In the genomic region with DNA sequence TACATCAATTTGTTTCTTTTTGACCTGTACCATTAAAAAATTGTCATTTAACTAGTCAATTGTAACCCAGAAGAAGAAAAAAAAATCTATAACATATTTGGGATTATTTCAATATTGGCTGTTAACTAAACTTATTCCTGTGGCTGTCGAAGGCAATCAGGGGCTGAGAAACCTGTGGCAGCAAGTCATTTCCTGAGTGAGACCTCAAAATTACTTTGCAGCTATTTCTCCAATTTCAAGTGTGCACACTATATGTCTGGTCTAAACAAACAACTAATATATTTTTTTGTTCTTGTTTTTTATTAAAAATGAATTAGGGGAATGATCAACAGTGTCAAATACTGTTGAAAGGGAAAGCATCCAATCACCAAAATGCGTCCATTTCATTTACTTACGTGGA, we compare ENCODE assay signal across 3 cellular contexts.
"Had no signal": no experiment of that assay in that cellular context is flagged by ENCODE, and none has a peak within 500 bp of the region (broad histone marks: within the 10 kb centered on the region; RNA-seq: fewer than 3 reads in every experiment).

No MANE protein-coding gene starts in this region.

- H3K4me3 ChIP-seq: GM12878 had no signal

- ATAC-seq: GM12878 had no signal

- DNase-seq: GDM1, GF-D8 had no signal
